ENCODE assay signal across 1 cellular context in the genomic region with DNA sequence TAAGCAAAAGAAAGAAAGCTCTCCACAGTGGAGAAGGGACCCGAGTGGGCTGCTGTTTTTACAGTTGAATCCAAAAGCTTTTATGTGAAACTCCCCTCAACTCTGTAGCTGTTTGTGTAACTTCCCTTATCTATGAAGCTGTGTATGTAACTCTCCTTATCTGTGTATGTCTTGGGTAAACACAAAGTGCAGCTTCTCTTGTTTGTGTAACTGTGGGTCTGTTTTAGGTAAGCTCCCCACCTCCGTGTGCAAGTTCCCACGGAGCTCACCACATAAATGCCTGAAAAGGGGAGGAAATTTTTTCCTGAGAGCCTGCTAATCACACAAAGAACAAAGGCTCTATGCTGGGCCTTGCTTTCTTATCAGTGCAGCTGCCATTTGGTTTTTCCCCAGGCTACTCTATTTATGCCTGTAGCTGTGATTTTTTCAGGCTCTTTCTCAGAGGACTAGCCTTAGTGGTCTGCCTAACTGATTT.
TF ChIP-seq lines count a peak whose summit lies in the region.
"Not testable (repeated sequence)": the region's sequence is repeated elsewhere in the genome, so short reads cannot be mapped to it uniquely, and the experiment has no call there.

No MANE protein-coding gene starts in this region.

TF ChIP-seq in HepG2, 621 proteins besides CTCF, POLR2A, EP300 and RAD21 (continued from another document and continues in another):
- TF ChIP-seq, protein P1, sequence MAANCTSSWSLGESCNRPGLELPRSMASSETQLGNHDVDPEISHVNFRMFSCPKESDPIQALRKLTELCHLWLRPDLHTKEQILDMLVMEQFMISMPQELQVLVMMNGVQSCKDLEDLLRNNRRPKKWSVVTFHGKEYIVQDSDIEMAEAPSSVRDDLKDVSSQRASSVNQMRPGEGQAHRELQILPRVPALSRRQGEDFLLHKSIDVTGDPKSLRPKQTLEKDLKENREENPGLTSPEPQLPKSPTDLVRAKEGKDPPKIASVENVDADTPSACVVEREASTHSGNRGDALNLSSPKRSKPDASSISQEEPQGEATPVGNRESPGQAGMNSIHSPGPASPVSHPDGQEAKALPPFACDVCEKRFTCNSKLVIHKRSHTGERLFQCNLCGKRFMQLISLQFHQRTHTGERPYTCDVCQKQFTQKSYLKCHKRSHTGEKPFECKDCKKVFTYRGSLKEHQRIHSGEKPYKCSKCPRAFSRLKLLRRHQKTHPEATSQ (CRISPR knock-in tag; IDR thresholded peaks at IDR 0.05; ENCODE audit: borderline replicate concordance) = 0 out of 2 replicates have a peak, but pooled peaks have one; percentile 31
- 0 out of 2 replicates have a peak, but pooled peaks have one; percentile 39 for TF ChIP-seq MEIS1 (CRISPR knock-in tag; IDR thresholded peaks at IDR 0.05; ENCODE audit: borderline replicate concordance)
- peak; percentile 49; the same call in 1 of the 2 replicates for TF ChIP-seq ZNF788 (CRISPR knock-in tag; IDR thresholded peaks at IDR 0.05; ENCODE audit: borderline replicate concordance)
- TF ChIP-seq AKAP8 (CRISPR knock-in tag; IDR thresholded peaks at IDR 0.05) = 0 out of 2 replicates have a peak, but pooled peaks have one; percentile 40
- 0 out of 2 replicates have a peak, but pooled peaks have one; percentile 16 for TF ChIP-seq ZKSCAN8 (CRISPR knock-in tag; IDR thresholded peaks at IDR 0.05; ENCODE audit: borderline replicate concordance)
- TF ChIP-seq FOSL2 (CRISPR knock-in tag; IDR thresholded peaks at IDR 0.05) = peak; percentile 63
- peak; percentile 67 for TF ChIP-seq MED1 (CRISPR knock-in tag; IDR thresholded peaks at IDR 0.05)
- TF ChIP-seq, protein P2, sequence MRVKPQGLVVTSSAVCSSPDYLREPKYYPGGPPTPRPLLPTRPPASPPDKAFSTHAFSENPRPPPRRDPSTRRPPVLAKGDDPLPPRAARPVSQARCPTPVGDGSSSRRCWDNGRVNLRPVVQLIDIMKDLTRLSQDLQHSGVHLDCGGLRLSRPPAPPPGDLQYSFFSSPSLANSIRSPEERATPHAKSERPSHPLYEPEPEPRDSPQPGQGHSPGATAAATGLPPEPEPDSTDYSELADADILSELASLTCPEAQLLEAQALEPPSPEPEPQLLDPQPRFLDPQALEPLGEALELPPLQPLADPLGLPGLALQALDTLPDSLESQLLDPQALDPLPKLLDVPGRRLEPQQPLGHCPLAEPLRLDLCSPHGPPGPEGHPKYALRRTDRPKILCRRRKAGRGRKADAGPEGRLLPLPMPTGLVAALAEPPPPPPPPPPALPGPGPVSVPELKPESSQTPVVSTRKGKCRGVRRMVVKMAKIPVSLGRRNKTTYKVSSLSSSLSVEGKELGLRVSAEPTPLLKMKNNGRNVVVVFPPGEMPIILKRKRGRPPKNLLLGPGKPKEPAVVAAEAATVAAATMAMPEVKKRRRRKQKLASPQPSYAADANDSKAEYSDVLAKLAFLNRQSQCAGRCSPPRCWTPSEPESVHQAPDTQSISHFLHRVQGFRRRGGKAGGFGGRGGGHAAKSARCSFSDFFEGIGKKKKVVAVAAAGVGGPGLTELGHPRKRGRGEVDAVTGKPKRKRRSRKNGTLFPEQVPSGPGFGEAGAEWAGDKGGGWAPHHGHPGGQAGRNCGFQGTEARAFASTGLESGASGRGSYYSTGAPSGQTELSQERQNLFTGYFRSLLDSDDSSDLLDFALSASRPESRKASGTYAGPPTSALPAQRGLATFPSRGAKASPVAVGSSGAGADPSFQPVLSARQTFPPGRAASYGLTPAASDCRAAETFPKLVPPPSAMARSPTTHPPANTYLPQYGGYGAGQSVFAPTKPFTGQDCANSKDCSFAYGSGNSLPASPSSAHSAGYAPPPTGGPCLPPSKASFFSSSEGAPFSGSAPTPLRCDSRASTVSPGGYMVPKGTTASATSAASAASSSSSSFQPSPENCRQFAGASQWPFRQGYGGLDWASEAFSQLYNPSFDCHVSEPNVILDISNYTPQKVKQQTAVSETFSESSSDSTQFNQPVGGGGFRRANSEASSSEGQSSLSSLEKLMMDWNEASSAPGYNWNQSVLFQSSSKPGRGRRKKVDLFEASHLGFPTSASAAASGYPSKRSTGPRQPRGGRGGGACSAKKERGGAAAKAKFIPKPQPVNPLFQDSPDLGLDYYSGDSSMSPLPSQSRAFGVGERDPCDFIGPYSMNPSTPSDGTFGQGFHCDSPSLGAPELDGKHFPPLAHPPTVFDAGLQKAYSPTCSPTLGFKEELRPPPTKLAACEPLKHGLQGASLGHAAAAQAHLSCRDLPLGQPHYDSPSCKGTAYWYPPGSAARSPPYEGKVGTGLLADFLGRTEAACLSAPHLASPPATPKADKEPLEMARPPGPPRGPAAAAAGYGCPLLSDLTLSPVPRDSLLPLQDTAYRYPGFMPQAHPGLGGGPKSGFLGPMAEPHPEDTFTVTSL (CRISPR knock-in tag; IDR thresholded peaks at IDR 0.05; ENCODE audit: borderline replicate concordance) = peak; percentile 96; the same call in 1 of the 2 replicates
- peak; percentile 84; the same call in 1 of the 2 replicates for TF ChIP-seq RCOR2 (CRISPR knock-in tag; IDR thresholded peaks at IDR 0.05)
- TF ChIP-seq MEF2D (CRISPR knock-in tag; IDR thresholded peaks at IDR 0.05) = peak; percentile 55; the same call in 1 of the 2 replicates
- TF ChIP-seq TCF7 (IDR thresholded peaks at IDR 0.05; ENCODE audit: low read depth) = peak; percentile 79
- TF ChIP-seq, protein P3, sequence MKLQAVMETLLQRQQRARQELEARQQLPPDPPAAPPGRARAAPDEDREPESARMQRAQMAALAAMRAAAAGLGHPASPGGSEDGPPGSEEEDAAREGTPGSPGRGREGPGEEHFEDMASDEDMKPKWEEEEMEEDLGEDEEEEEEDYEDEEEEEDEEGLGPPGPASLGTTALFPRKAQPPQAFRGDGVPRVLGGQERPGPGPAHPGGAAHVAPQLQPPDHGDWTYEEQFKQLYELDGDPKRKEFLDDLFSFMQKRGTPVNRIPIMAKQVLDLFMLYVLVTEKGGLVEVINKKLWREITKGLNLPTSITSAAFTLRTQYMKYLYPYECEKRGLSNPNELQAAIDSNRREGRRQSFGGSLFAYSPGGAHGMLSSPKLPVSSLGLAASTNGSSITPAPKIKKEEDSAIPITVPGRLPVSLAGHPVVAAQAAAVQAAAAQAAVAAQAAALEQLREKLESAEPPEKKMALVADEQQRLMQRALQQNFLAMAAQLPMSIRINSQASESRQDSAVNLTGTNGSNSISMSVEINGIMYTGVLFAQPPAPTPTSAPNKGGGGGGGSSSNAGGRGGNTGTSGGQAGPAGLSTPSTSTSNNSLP (IDR thresholded peaks at IDR 0.05; ENCODE audit: low read depth, low read length) = peak; percentile 20; the same call in 1 of the 2 replicates
- TF ChIP-seq NFKBIZ (CRISPR knock-in tag; IDR thresholded peaks at IDR 0.05) = 0 out of 2 replicates have a peak, but pooled peaks have one; percentile 50
- peak; percentile 37; the same call in 1 of the 2 replicates for TF ChIP-seq KAT8 (CRISPR knock-in tag; IDR thresholded peaks at IDR 0.05)
- peak; percentile 50; the same call in 1 of the 2 replicates for TF ChIP-seq FOXP1 (IDR thresholded peaks at IDR 0.05)
- TF ChIP-seq FOXP1 (CRISPR knock-in tag; IDR thresholded peaks at IDR 0.05) = peak; percentile 96
- TF ChIP-seq HMG20B (CRISPR knock-in tag; conservative IDR thresholded peaks at IDR 0.05) = peak; percentile 93
- TF ChIP-seq, protein P4, sequence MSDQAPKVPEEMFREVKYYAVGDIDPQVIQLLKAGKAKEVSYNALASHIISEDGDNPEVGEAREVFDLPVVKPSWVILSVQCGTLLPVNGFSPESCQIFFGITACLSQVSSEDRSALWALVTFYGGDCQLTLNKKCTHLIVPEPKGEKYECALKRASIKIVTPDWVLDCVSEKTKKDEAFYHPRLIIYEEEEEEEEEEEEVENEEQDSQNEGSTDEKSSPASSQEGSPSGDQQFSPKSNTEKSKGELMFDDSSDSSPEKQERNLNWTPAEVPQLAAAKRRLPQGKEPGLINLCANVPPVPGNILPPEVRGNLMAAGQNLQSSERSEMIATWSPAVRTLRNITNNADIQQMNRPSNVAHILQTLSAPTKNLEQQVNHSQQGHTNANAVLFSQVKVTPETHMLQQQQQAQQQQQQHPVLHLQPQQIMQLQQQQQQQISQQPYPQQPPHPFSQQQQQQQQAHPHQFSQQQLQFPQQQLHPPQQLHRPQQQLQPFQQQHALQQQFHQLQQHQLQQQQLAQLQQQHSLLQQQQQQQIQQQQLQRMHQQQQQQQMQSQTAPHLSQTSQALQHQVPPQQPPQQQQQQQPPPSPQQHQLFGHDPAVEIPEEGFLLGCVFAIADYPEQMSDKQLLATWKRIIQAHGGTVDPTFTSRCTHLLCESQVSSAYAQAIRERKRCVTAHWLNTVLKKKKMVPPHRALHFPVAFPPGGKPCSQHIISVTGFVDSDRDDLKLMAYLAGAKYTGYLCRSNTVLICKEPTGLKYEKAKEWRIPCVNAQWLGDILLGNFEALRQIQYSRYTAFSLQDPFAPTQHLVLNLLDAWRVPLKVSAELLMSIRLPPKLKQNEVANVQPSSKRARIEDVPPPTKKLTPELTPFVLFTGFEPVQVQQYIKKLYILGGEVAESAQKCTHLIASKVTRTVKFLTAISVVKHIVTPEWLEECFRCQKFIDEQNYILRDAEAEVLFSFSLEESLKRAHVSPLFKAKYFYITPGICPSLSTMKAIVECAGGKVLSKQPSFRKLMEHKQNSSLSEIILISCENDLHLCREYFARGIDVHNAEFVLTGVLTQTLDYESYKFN (CRISPR knock-in tag; conservative IDR thresholded peaks at IDR 0.05) = peak; percentile 89
- not testable (repeated sequence) for TF ChIP-seq SOX6 (IDR thresholded peaks at IDR 0.05); HNF4G (CRISPR knock-in tag; IDR thresholded peaks at IDR 0.05; ENCODE audit: borderline replicate concordance, low read depth)
- peak; percentile 95 for TF ChIP-seq SOX6 (CRISPR knock-in tag; IDR thresholded peaks at IDR 0.05)
- peak; percentile 64 for TF ChIP-seq NFIC (IDR thresholded peaks at IDR 0.05; ENCODE audit: low read length)
- peak; percentile 54 for TF ChIP-seq THAP11 (CRISPR knock-in tag; IDR thresholded peaks at IDR 0.05)
- TF ChIP-seq GATAD2A (CRISPR knock-in tag; IDR thresholded peaks at IDR 0.05) = peak; percentile 99
- TF ChIP-seq HNF4A (CRISPR knock-in tag; IDR thresholded peaks at IDR 0.05) = peak; percentile 59
- TF ChIP-seq ZNF556 (CRISPR knock-in tag; IDR thresholded peaks at IDR 0.05; ENCODE audit: borderline replicate concordance) = peak; percentile 39; the same call in 1 of the 2 replicates
- peak; percentile 94 for TF ChIP-seq SALL1 (CRISPR knock-in tag; IDR thresholded peaks at IDR 0.05)
- TF ChIP-seq ZNF205 (CRISPR knock-in tag; IDR thresholded peaks at IDR 0.05) = 0 out of 2 replicates have a peak, but pooled peaks have one; percentile 58
- peak; percentile 66; the same call in 1 of the 2 replicates for TF ChIP-seq SMAD3 (CRISPR knock-in tag; IDR thresholded peaks at IDR 0.05)
- TF ChIP-seq CBFB (CRISPR knock-in tag; IDR thresholded peaks at IDR 0.05) = 0 out of 2 replicates have a peak, but pooled peaks have one; percentile 58
- peak; percentile 24; the same call in 1 of the 2 replicates for TF ChIP-seq ETV5 (CRISPR knock-in tag; IDR thresholded peaks at IDR 0.05; ENCODE audit: borderline replicate concordance)
- TF ChIP-seq, protein P5, sequence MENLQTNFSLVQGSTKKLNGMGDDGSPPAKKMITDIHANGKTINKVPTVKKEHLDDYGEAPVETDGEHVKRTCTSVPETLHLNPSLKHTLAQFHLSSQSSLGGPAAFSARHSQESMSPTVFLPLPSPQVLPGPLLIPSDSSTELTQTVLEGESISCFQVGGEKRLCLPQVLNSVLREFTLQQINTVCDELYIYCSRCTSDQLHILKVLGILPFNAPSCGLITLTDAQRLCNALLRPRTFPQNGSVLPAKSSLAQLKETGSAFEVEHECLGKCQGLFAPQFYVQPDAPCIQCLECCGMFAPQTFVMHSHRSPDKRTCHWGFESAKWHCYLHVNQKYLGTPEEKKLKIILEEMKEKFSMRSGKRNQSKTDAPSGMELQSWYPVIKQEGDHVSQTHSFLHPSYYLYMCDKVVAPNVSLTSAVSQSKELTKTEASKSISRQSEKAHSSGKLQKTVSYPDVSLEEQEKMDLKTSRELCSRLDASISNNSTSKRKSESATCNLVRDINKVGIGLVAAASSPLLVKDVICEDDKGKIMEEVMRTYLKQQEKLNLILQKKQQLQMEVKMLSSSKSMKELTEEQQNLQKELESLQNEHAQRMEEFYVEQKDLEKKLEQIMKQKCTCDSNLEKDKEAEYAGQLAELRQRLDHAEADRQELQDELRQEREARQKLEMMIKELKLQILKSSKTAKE (CRISPR knock-in tag; IDR thresholded peaks at IDR 0.05; ENCODE audit: borderline replicate concordance) = peak; percentile 19; the same call in 1 of the 2 replicates
- TF ChIP-seq, protein P6, sequence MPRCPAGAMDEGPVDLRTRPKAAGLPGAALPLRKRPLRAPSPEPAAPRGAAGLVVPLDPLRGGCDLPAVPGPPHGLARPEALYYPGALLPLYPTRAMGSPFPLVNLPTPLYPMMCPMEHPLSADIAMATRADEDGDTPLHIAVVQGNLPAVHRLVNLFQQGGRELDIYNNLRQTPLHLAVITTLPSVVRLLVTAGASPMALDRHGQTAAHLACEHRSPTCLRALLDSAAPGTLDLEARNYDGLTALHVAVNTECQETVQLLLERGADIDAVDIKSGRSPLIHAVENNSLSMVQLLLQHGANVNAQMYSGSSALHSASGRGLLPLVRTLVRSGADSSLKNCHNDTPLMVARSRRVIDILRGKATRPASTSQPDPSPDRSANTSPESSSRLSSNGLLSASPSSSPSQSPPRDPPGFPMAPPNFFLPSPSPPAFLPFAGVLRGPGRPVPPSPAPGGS (CRISPR knock-in tag; IDR thresholded peaks at IDR 0.05) = 0 out of 2 replicates have a peak, but pooled peaks have one; percentile 39
- TF ChIP-seq ELF3 (CRISPR knock-in tag; IDR thresholded peaks at IDR 0.05) = peak; percentile 41; the same call in 1 of the 2 replicates
- TF ChIP-seq NR2F6 (IDR thresholded peaks at IDR 0.05) = peak; percentile 75
- TF ChIP-seq NR2F6 (CRISPR knock-in tag; IDR thresholded peaks at IDR 0.05) = peak; percentile 62
- TF ChIP-seq HNF4G (IDR thresholded peaks at IDR 0.05; ENCODE audit: borderline replicate concordance, low read depth, low read length) = peak; percentile 32; the same call in 1 of the 2 replicates
- peak; percentile 73 for TF ChIP-seq SOX13 (IDR thresholded peaks at IDR 0.05)
- TF ChIP-seq SOX13 (CRISPR knock-in tag; conservative IDR thresholded peaks at IDR 0.05 in 1 of 2, IDR thresholded peaks at IDR 0.05 in 1 of 2) = peak in 1 of 2 experiments; percentile 94; a peak in 2 of 4 replicates
- peak; percentile 92 for TF ChIP-seq FOXO1 (CRISPR knock-in tag; IDR thresholded peaks at IDR 0.05)
- TF ChIP-seq YEATS4 (CRISPR knock-in tag; IDR thresholded peaks at IDR 0.05; ENCODE audit: borderline replicate concordance) = peak; percentile 35; the same call in 1 of the 2 replicates
- TF ChIP-seq ZNF33A (CRISPR knock-in tag; IDR thresholded peaks at IDR 0.05; ENCODE audit: borderline replicate concordance) = 0 out of 2 replicates have a peak, but pooled peaks have one; percentile 50
- TF ChIP-seq TBX2 (CRISPR knock-in tag; IDR thresholded peaks at IDR 0.05; ENCODE audit: borderline replicate concordance) = peak; percentile 92
- peak; percentile 36; the same call in 1 of the 2 replicates for TF ChIP-seq ZNF709 (CRISPR knock-in tag; IDR thresholded peaks at IDR 0.05)
- TF ChIP-seq, protein P7, sequence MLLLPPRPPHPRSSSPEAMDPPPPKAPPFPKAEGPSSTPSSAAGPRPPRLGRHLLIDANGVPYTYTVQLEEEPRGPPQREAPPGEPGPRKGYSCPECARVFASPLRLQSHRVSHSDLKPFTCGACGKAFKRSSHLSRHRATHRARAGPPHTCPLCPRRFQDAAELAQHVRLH (CRISPR knock-in tag; IDR thresholded peaks at IDR 0.05; ENCODE audit: borderline replicate concordance, low read depth) = 0 out of 2 replicates have a peak, but pooled peaks have one; percentile 35
- peak; percentile 55; the same call in 1 of the 2 replicates for TF ChIP-seq ZNF703 (CRISPR knock-in tag; IDR thresholded peaks at IDR 0.05; ENCODE audit: borderline replicate concordance)
